1 cellular context compared by ENCODE assay signal in the genomic region with DNA sequence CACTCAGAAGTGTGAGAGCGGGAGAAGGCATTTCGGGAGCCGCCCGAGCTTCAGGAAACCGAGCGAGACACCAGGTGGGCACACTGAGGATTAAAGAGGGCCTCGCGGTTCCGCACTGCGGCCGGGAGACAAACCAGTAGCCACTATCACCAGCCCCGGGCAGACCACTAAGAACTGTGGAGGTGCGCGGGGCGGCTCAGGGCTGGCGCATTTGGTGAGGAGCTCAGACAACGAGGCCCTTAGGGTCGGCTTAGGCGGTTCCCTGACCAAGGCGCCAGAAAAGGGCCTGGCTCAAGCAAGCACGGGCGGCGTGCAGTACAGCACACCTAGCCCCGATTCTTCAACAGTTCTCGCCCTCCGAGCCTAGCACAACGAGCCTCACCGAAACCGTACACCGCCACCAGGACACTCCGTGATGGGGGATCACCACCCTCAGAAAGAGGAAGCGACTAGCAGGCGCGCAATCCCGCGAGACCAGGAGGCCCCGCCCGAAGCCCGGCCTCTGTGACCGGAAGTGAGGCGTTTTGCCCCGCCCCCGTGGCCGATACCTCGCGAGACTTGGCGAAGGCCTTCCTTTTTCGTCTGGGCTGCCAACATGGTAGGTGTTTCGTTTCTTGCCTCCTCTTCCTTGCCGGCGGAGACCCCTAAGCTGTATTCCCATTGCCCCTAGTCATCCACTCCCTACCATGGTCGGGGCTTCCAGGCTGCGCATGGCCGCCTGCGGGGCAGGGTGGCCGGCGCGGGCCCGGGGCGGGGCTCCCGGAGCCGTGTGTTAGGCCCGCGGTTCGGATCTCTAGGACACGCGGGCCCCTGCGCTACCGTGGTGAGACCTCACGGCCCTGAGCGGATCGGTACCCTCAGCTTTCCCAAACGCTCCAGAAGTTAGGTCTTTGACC.
TF ChIP-seq lines count a peak whose summit lies in the region.

A gene (plus strand): TSS at position 574 of the 896 bp plus-strand sequence. CDS start 22 bp downstream, at position 596.
A gene with protein sequence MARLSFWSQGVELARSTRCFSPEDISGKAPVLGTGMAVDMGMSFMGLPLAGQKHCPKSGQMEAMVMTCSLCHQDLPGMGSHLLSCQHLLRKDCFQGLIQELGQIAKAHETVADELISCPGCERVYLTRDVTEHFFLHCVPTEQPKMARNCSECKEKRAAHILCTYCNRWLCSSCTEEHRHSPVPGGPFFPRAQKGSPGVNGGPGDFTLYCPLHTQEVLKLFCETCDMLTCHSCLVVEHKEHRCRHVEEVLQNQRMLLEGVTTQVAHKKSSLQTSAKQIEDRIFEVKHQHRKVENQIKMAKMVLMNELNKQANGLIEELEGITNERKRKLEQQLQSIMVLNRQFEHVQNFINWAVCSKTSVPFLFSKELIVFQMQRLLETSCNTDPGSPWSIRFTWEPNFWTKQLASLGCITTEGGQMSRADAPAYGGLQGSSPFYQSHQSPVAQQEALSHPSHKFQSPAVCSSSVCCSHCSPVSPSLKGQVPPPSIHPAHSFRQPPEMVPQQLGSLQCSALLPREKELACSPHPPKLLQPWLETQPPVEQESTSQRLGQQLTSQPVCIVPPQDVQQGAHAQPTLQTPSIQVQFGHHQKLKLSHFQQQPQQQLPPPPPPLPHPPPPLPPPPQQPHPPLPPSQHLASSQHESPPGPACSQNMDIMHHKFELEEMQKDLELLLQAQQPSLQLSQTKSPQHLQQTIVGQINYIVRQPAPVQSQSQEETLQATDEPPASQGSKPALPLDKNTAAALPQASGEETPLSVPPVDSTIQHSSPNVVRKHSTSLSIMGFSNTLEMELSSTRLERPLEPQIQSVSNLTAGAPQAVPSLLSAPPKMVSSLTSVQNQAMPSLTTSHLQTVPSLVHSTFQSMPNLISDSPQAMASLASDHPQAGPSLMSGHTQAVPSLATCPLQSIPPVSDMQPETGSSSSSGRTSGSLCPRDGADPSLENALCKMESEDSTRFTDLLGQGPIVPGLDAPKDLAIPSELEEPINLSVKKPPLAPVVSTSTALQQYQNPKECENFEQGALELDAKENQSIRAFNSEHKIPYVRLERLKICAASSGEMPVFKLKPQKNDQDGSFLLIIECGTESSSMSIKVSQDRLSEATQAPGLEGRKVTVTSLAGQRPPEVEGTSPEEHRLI (N-terminal part only) (minus strand): TSS at position 447 of the 896 bp plus-strand sequence. CDS start 10,391 bp downstream, outside the sequence.

TF ChIP-seq in K562, 482 proteins besides CTCF, POLR2A, EP300 and RAD21 (continued from another document and continues in another):
- TF ChIP-seq, protein P1, sequence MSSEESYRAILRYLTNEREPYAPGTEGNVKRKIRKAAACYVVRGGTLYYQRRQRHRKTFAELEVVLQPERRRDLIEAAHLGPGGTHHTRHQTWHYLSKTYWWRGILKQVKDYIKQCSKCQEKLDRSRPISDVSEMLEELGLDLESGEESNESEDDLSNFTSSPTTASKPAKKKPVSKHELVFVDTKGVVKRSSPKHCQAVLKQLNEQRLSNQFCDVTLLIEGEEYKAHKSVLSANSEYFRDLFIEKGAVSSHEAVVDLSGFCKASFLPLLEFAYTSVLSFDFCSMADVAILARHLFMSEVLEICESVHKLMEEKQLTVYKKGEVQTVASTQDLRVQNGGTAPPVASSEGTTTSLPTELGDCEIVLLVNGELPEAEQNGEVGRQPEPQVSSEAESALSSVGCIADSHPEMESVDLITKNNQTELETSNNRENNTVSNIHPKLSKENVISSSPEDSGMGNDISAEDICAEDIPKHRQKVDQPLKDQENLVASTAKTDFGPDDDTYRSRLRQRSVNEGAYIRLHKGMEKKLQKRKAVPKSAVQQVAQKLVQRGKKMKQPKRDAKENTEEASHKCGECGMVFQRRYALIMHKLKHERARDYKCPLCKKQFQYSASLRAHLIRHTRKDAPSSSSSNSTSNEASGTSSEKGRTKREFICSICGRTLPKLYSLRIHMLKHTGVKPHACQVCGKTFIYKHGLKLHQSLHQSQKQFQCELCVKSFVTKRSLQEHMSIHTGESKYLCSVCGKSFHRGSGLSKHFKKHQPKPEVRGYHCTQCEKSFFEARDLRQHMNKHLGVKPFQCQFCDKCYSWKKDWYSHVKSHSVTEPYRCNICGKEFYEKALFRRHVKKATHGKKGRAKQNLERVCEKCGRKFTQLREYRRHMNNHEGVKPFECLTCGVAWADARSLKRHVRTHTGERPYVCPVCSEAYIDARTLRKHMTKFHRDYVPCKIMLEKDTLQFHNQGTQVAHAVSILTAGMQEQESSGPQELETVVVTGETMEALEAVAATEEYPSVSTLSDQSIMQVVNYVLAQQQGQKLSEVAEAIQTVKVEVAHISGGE (CRISPR knock-in tag; IDR thresholded peaks at IDR 0.05) = 0 out of 6 replicates have a peak, but pooled peaks of 1 of the 3 experiments have one; percentile 25
- no peak for TF ChIP-seq SMARCC2 (IDR thresholded peaks at IDR 0.05; ENCODE audit: low read depth)
- TF ChIP-seq ARID1B (IDR thresholded peaks at IDR 0.05) = no peak; the same call in 1 of the 2 replicates
- TF ChIP-seq ZNF75A (CRISPR knock-in tag; IDR thresholded peaks at IDR 0.05) = no peak
- peak; percentile 87 for TF ChIP-seq LCOR (CRISPR knock-in tag; IDR thresholded peaks at IDR 0.05)
- TF ChIP-seq, protein P2, sequence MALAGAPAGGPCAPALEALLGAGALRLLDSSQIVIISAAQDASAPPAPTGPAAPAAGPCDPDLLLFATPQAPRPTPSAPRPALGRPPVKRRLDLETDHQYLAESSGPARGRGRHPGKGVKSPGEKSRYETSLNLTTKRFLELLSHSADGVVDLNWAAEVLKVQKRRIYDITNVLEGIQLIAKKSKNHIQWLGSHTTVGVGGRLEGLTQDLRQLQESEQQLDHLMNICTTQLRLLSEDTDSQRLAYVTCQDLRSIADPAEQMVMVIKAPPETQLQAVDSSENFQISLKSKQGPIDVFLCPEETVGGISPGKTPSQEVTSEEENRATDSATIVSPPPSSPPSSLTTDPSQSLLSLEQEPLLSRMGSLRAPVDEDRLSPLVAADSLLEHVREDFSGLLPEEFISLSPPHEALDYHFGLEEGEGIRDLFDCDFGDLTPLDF (CRISPR knock-in tag; IDR thresholded peaks at IDR 0.05) = 0 out of 2 replicates have a peak, but pooled peaks have one; percentile 20
- TF ChIP-seq ZNF224 (CRISPR knock-in tag; IDR thresholded peaks at IDR 0.05) = no peak
- TF ChIP-seq EZH2 (IDR thresholded peaks at IDR 0.05; ENCODE audit: borderline replicate concordance, low read depth, low read length) = no peak
- peak; percentile 53 for TF ChIP-seq RBM39 (optimal IDR thresholded peaks at IDR 0.05; ENCODE audit: low read depth, low read length)
- TF ChIP-seq, protein P3, sequence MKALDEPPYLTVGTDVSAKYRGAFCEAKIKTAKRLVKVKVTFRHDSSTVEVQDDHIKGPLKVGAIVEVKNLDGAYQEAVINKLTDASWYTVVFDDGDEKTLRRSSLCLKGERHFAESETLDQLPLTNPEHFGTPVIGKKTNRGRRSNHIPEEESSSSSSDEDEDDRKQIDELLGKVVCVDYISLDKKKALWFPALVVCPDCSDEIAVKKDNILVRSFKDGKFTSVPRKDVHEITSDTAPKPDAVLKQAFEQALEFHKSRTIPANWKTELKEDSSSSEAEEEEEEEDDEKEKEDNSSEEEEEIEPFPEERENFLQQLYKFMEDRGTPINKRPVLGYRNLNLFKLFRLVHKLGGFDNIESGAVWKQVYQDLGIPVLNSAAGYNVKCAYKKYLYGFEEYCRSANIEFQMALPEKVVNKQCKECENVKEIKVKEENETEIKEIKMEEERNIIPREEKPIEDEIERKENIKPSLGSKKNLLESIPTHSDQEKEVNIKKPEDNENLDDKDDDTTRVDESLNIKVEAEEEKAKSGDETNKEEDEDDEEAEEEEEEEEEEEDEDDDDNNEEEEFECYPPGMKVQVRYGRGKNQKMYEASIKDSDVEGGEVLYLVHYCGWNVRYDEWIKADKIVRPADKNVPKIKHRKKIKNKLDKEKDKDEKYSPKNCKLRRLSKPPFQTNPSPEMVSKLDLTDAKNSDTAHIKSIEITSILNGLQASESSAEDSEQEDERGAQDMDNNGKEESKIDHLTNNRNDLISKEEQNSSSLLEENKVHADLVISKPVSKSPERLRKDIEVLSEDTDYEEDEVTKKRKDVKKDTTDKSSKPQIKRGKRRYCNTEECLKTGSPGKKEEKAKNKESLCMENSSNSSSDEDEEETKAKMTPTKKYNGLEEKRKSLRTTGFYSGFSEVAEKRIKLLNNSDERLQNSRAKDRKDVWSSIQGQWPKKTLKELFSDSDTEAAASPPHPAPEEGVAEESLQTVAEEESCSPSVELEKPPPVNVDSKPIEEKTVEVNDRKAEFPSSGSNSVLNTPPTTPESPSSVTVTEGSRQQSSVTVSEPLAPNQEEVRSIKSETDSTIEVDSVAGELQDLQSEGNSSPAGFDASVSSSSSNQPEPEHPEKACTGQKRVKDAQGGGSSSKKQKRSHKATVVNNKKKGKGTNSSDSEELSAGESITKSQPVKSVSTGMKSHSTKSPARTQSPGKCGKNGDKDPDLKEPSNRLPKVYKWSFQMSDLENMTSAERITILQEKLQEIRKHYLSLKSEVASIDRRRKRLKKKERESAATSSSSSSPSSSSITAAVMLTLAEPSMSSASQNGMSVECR (CRISPR knock-in tag; IDR thresholded peaks at IDR 0.05) = peak; percentile 85
- TF ChIP-seq, protein P4, sequence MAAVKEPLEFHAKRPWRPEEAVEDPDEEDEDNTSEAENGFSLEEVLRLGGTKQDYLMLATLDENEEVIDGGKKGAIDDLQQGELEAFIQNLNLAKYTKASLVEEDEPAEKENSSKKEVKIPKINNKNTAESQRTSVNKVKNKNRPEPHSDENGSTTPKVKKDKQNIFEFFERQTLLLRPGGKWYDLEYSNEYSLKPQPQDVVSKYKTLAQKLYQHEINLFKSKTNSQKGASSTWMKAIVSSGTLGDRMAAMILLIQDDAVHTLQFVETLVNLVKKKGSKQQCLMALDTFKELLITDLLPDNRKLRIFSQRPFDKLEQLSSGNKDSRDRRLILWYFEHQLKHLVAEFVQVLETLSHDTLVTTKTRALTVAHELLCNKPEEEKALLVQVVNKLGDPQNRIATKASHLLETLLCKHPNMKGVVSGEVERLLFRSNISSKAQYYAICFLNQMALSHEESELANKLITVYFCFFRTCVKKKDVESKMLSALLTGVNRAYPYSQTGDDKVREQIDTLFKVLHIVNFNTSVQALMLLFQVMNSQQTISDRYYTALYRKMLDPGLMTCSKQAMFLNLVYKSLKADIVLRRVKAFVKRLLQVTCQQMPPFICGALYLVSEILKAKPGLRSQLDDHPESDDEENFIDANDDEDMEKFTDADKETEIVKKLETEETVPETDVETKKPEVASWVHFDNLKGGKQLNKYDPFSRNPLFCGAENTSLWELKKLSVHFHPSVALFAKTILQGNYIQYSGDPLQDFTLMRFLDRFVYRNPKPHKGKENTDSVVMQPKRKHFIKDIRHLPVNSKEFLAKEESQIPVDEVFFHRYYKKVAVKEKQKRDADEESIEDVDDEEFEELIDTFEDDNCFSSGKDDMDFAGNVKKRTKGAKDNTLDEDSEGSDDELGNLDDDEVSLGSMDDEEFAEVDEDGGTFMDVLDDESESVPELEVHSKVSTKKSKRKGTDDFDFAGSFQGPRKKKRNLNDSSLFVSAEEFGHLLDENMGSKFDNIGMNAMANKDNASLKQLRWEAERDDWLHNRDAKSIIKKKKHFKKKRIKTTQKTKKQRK (IDR thresholded peaks at IDR 0.05; ENCODE audit: borderline replicate concordance, low read depth, low read length) = no peak
- peak; percentile 57 to 60 for TF ChIP-seq FOXK2 (conservative IDR thresholded peaks at IDR 0.05 in 1 of 2, IDR thresholded peaks at IDR 0.05 in 1 of 2; ENCODE audit: low read depth in 2 of 2)
- peak; percentile 38; the same call in 1 of the 2 replicates for TF ChIP-seq MXI1 (IDR thresholded peaks at IDR 0.05; ENCODE audit: low read depth, low read length)
- TF ChIP-seq ZNF583 (CRISPR knock-in tag; IDR thresholded peaks at IDR 0.05) = no peak
- TF ChIP-seq NONO (IDR thresholded peaks at IDR 0.05; ENCODE audit: low read depth in 2 of 2, low read length in 1 of 2) = no peak
- TF ChIP-seq TEAD1 (CRISPR knock-in tag; IDR thresholded peaks at IDR 0.05) = no peak
- no peak for TF ChIP-seq BHLHE40 (IDR thresholded peaks at IDR 0.05; ENCODE audit: low read length)
- TF ChIP-seq ZNF696 (CRISPR knock-in tag; conservative IDR thresholded peaks at IDR 0.05) = no peak
- peak; percentile 12; the same call in 1 of the 2 replicates for TF ChIP-seq ESRRA (IDR thresholded peaks at IDR 0.05; ENCODE audit: borderline replicate concordance, low read depth)
- TF ChIP-seq NR2C1 (IDR thresholded peaks at IDR 0.05) = no peak
- no peak for TF ChIP-seq NR2C1 (tag; IDR thresholded peaks at IDR 0.05)
- TF ChIP-seq COPS2 (conservative IDR thresholded peaks at IDR 0.05) = no peak
- TF ChIP-seq, protein P5, sequence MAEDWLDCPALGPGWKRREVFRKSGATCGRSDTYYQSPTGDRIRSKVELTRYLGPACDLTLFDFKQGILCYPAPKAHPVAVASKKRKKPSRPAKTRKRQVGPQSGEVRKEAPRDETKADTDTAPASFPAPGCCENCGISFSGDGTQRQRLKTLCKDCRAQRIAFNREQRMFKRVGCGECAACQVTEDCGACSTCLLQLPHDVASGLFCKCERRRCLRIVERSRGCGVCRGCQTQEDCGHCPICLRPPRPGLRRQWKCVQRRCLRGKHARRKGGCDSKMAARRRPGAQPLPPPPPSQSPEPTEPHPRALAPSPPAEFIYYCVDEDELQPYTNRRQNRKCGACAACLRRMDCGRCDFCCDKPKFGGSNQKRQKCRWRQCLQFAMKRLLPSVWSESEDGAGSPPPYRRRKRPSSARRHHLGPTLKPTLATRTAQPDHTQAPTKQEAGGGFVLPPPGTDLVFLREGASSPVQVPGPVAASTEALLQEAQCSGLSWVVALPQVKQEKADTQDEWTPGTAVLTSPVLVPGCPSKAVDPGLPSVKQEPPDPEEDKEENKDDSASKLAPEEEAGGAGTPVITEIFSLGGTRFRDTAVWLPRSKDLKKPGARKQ (CRISPR knock-in tag; IDR thresholded peaks at IDR 0.05) = no peak
- peak; percentile 26; the same call in 1 of the 2 replicates for TF ChIP-seq TEAD4 (IDR thresholded peaks at IDR 0.05; ENCODE audit: low read length)
- TF ChIP-seq TEAD4 (CRISPR knock-in tag; IDR thresholded peaks at IDR 0.05; ENCODE audit: borderline replicate concordance) = peak; percentile 43; the same call in 1 of the 2 replicates
- 0 out of 2 replicates have a peak, but pooled peaks have one; percentile 22 for TF ChIP-seq ZKSCAN1 (IDR thresholded peaks at IDR 0.05; ENCODE audit: low read depth, low read length)
- TF ChIP-seq, protein P6, sequence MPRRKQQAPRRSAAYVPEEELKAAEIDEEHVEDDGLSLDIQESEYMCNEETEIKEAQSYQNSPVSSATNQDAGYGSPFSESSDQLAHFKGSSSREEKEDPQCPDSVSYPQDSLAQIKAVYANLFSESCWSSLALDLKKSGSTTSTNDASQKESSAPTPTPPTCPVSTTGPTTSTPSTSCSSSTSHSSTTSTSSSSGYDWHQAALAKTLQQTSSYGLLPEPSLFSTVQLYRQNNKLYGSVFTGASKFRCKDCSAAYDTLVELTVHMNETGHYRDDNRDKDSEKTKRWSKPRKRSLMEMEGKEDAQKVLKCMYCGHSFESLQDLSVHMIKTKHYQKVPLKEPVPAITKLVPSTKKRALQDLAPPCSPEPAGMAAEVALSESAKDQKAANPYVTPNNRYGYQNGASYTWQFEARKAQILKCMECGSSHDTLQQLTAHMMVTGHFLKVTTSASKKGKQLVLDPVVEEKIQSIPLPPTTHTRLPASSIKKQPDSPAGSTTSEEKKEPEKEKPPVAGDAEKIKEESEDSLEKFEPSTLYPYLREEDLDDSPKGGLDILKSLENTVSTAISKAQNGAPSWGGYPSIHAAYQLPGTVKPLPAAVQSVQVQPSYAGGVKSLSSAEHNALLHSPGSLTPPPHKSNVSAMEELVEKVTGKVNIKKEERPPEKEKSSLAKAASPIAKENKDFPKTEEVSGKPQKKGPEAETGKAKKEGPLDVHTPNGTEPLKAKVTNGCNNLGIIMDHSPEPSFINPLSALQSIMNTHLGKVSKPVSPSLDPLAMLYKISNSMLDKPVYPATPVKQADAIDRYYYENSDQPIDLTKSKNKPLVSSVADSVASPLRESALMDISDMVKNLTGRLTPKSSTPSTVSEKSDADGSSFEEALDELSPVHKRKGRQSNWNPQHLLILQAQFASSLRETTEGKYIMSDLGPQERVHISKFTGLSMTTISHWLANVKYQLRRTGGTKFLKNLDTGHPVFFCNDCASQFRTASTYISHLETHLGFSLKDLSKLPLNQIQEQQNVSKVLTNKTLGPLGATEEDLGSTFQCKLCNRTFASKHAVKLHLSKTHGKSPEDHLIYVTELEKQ (CRISPR knock-in tag; IDR thresholded peaks at IDR 0.05) = no peak
- no peak for TF ChIP-seq ZNF436 (CRISPR knock-in tag; IDR thresholded peaks at IDR 0.05)
